1 cellular context compared by ENCODE assay signal in genomic region chr17:45317113-45317820, GRCh38.
TF ChIP-seq lines count a peak whose summit lies in the region.

No MANE protein-coding gene starts in this region.

TF ChIP-seq in K562, 482 proteins besides CTCF, POLR2A, EP300 and RAD21 (continued from another document and continues in another):
- TF ChIP-seq, protein P1, sequence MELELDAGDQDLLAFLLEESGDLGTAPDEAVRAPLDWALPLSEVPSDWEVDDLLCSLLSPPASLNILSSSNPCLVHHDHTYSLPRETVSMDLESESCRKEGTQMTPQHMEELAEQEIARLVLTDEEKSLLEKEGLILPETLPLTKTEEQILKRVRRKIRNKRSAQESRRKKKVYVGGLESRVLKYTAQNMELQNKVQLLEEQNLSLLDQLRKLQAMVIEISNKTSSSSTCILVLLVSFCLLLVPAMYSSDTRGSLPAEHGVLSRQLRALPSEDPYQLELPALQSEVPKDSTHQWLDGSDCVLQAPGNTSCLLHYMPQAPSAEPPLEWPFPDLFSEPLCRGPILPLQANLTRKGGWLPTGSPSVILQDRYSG (tag; conservative IDR thresholded peaks at IDR 0.05; ENCODE audit: low read depth), result no peak
- TF ChIP-seq HLTF (IDR thresholded peaks at IDR 0.05), result no peak
- peak; percentile 68 for TF ChIP-seq POU5F1 (IDR thresholded peaks at IDR 0.05; ENCODE audit: borderline replicate concordance, low read depth, low read length, partially characterized antibody)
- no peak for TF ChIP-seq ZNF561 (CRISPR knock-in tag; conservative IDR thresholded peaks at IDR 0.05)
- TF ChIP-seq NFE2 (IDR thresholded peaks at IDR 0.05; ENCODE audit: low read depth), result no peak
- TF ChIP-seq, protein P2, sequence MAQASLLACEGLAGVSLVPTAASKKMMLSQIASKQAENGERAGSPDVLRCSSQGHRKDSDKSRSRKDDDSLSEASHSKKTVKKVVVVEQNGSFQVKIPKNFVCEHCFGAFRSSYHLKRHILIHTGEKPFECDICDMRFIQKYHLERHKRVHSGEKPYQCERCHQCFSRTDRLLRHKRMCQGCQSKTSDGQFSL (CRISPR knock-in tag; IDR thresholded peaks at IDR 0.05), result no peak
- TF ChIP-seq, protein P2 (tag; IDR thresholded peaks at IDR 0.05), result no peak
- no peak for TF ChIP-seq SNAPC5 (CRISPR knock-in tag; IDR thresholded peaks at IDR 0.05)
- TF ChIP-seq ZC3H11A (IDR thresholded peaks at IDR 0.05; ENCODE audit: low read depth, low read length), result no peak
- no peak for TF ChIP-seq MTF1 (CRISPR knock-in tag; IDR thresholded peaks at IDR 0.05; ENCODE audit: borderline replicate concordance)
- no peak; a peak in 1 of 4 replicates for TF ChIP-seq UBTF (IDR thresholded peaks at IDR 0.05; ENCODE audit: borderline replicate concordance in 1 of 2, low read depth in 2 of 2, low read length in 2 of 2)
- peak; percentile 100 for TF ChIP-seq SRF (CRISPR knock-in tag; IDR thresholded peaks at IDR 0.05)
- TF ChIP-seq ZNF778 (CRISPR knock-in tag; IDR thresholded peaks at IDR 0.05), result no peak
- TF ChIP-seq CAMTA2 (CRISPR knock-in tag; conservative IDR thresholded peaks at IDR 0.05), result no peak
- no peak; the same call in none of the 2 replicates for TF ChIP-seq VEZF1 (CRISPR knock-in tag; IDR thresholded peaks at IDR 0.05)
- peak; percentile 35; the same call in 1 of the 2 replicates for TF ChIP-seq HCFC1 (IDR thresholded peaks at IDR 0.05; ENCODE audit: low read depth, low read length)
- TF ChIP-seq, protein P3, sequence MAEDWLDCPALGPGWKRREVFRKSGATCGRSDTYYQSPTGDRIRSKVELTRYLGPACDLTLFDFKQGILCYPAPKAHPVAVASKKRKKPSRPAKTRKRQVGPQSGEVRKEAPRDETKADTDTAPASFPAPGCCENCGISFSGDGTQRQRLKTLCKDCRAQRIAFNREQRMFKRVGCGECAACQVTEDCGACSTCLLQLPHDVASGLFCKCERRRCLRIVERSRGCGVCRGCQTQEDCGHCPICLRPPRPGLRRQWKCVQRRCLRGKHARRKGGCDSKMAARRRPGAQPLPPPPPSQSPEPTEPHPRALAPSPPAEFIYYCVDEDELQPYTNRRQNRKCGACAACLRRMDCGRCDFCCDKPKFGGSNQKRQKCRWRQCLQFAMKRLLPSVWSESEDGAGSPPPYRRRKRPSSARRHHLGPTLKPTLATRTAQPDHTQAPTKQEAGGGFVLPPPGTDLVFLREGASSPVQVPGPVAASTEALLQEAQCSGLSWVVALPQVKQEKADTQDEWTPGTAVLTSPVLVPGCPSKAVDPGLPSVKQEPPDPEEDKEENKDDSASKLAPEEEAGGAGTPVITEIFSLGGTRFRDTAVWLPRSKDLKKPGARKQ (CRISPR knock-in tag; IDR thresholded peaks at IDR 0.05), result no peak
- peak; percentile 50 for TF ChIP-seq POLR2B (IDR thresholded peaks at IDR 0.05; ENCODE audit: low read depth, partially characterized antibody)
- no peak for TF ChIP-seq HDAC8 (tag; IDR thresholded peaks at IDR 0.05)
- TF ChIP-seq, protein P4, sequence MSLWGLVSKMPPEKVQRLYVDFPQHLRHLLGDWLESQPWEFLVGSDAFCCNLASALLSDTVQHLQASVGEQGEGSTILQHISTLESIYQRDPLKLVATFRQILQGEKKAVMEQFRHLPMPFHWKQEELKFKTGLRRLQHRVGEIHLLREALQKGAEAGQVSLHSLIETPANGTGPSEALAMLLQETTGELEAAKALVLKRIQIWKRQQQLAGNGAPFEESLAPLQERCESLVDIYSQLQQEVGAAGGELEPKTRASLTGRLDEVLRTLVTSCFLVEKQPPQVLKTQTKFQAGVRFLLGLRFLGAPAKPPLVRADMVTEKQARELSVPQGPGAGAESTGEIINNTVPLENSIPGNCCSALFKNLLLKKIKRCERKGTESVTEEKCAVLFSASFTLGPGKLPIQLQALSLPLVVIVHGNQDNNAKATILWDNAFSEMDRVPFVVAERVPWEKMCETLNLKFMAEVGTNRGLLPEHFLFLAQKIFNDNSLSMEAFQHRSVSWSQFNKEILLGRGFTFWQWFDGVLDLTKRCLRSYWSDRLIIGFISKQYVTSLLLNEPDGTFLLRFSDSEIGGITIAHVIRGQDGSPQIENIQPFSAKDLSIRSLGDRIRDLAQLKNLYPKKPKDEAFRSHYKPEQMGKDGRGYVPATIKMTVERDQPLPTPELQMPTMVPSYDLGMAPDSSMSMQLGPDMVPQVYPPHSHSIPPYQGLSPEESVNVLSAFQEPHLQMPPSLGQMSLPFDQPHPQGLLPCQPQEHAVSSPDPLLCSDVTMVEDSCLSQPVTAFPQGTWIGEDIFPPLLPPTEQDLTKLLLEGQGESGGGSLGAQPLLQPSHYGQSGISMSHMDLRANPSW (CRISPR knock-in tag; IDR thresholded peaks at IDR 0.05), result no peak
- no peak for TF ChIP-seq RFX7 (CRISPR knock-in tag; IDR thresholded peaks at IDR 0.05)
- no peak for TF ChIP-seq ZNF436 (CRISPR knock-in tag; IDR thresholded peaks at IDR 0.05)
- TF ChIP-seq, protein P5, sequence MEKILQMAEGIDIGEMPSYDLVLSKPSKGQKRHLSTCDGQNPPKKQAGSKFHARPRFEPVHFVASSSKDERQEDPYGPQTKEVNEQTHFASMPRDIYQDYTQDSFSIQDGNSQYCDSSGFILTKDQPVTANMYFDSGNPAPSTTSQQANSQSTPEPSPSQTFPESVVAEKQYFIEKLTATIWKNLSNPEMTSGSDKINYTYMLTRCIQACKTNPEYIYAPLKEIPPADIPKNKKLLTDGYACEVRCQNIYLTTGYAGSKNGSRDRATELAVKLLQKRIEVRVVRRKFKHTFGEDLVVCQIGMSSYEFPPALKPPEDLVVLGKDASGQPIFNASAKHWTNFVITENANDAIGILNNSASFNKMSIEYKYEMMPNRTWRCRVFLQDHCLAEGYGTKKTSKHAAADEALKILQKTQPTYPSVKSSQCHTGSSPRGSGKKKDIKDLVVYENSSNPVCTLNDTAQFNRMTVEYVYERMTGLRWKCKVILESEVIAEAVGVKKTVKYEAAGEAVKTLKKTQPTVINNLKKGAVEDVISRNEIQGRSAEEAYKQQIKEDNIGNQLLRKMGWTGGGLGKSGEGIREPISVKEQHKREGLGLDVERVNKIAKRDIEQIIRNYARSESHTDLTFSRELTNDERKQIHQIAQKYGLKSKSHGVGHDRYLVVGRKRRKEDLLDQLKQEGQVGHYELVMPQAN (IDR thresholded peaks at IDR 0.05; ENCODE audit: borderline replicate concordance), result peak; percentile 95
- TF ChIP-seq, protein P6, sequence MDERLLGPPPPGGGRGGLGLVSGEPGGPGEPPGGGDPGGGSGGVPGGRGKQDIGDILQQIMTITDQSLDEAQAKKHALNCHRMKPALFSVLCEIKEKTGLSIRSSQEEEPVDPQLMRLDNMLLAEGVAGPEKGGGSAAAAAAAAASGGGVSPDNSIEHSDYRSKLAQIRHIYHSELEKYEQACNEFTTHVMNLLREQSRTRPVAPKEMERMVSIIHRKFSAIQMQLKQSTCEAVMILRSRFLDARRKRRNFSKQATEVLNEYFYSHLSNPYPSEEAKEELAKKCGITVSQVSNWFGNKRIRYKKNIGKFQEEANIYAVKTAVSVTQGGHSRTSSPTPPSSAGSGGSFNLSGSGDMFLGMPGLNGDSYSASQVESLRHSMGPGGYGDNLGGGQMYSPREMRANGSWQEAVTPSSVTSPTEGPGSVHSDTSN (CRISPR knock-in tag; IDR thresholded peaks at IDR 0.05; ENCODE audit: low read depth), result no peak
- TF ChIP-seq, protein P6 (tag; conservative IDR thresholded peaks at IDR 0.05; ENCODE audit: low read depth), result peak; percentile 88
- no peak for TF ChIP-seq RHOXF2B (CRISPR knock-in tag; conservative IDR thresholded peaks at IDR 0.05)
- TF ChIP-seq, protein P7, sequence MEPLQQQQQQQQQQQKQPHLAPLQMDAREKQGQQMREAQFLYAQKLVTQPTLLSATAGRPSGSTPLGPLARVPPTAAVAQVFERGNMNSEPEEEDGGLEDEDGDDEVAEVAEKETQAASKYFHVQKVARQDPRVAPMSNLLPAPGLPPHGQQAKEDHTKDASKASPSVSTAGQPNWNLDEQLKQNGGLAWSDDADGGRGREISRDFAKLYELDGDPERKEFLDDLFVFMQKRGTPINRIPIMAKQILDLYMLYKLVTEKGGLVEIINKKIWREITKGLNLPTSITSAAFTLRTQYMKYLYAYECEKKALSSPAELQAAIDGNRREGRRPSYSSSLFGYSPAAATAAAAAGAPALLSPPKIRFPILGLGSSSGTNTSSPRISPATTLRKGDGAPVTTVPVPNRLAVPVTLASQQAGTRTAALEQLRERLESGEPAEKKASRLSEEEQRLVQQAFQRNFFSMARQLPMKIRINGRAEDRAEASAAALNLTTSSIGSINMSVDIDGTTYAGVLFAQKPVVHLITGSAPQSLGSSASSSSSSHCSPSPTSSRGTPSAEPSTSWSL (CRISPR knock-in tag; IDR thresholded peaks at IDR 0.05; ENCODE audit: borderline replicate concordance), result no peak
- TF ChIP-seq ZBTB8A (IDR thresholded peaks at IDR 0.05; ENCODE audit: partially characterized antibody), result no peak
- peak; percentile 90 for TF ChIP-seq SAP30 (IDR thresholded peaks at IDR 0.05; ENCODE audit: borderline replicate concordance, insufficient read depth, low read depth, low read length, poor library complexity, severe bottlenecking)
- no peak for TF ChIP-seq ZFP30 (CRISPR knock-in tag; IDR thresholded peaks at IDR 0.05; ENCODE audit: borderline replicate concordance)
- TF ChIP-seq ZNF253 (CRISPR knock-in tag; conservative IDR thresholded peaks at IDR 0.05), result no peak
- TF ChIP-seq BRCA1 (IDR thresholded peaks at IDR 0.05), result no peak
- TF ChIP-seq BRCA1 (CRISPR knock-in tag; IDR thresholded peaks at IDR 0.05), result no peak
- peak; percentile 55 for TF ChIP-seq USF1 (CRISPR knock-in tag; IDR thresholded peaks at IDR 0.05)
- TF ChIP-seq ZNF12 (CRISPR knock-in tag; IDR thresholded peaks at IDR 0.05), result no peak
- no peak for TF ChIP-seq POLR3A (IDR thresholded peaks at IDR 0.05; ENCODE audit: borderline replicate concordance, extremely low read depth, insufficient read depth, insufficient read length)
- TF ChIP-seq TARDBP (IDR thresholded peaks at IDR 0.05), result no peak
- peak; percentile 43 for TF ChIP-seq NEUROD1 (IDR thresholded peaks at IDR 0.05; ENCODE audit: borderline replicate concordance, low read depth, low read length, partially characterized antibody)
- TF ChIP-seq E2F1 (CRISPR knock-in tag; IDR thresholded peaks at IDR 0.05), result no peak
- peak; percentile 45; the same call in 1 of the 2 replicates for TF ChIP-seq SREBF1 (IDR thresholded peaks at IDR 0.05; ENCODE audit: borderline replicate concordance, low read depth, low read length)
- TF ChIP-seq ZNF143 (CRISPR knock-in tag; IDR thresholded peaks at IDR 0.05), result no peak
- TF ChIP-seq MYBL2 (IDR thresholded peaks at IDR 0.05; ENCODE audit: low read depth), result no peak
- no peak for TF ChIP-seq MYBL2 (CRISPR knock-in tag; IDR thresholded peaks at IDR 0.05; ENCODE audit: borderline replicate concordance)
- TF ChIP-seq HDAC6 (IDR thresholded peaks at IDR 0.05; ENCODE audit: low read depth, low read length), result no peak
- TF ChIP-seq ZNF224 (CRISPR knock-in tag; IDR thresholded peaks at IDR 0.05), result no peak
- TF ChIP-seq TAF9B (IDR thresholded peaks at IDR 0.05; ENCODE audit: partially characterized antibody), result no peak
- no peak for TF ChIP-seq MCM5 (IDR thresholded peaks at IDR 0.05; ENCODE audit: low read depth)
- TF ChIP-seq ZNF124 (CRISPR knock-in tag; IDR thresholded peaks at IDR 0.05), result no peak
